8 cellular contexts compared by ENCODE assay signal in the genomic region with DNA sequence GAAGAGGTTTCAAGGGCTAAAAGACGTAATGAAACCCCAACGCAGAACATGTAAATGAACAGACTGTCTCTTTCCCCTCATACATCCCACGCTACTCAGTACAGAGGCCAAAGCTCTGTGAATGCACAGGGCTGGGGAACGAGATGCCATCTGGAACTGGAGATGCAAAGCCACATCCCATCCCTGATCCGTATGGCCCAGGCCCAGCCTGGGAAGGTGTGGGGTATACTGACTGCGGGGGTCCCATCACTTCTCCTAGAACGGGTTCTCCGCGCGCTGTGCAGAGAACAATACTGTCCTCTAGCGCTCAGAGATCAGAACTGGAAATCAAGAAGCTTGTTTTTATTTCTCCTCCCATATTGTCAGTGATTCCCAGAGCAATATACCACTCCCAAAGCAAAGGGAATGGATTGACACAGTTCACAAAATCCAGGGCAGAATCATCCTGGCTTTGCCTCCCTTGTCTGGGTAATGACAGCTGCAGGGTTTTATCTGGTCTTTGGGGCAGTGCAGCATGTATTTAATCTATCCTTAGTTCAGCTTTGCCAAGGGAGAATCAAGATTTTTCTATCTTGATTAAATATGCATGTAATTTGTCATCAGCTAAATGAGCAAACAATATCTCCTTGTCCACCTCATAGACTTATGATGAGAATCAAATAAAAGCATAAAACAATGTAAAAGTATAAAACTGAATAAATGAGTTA. TPM values are rescaled to one million over a fixed set of nuclear protein-coding genes. Genes with fewer than 3 reads are reported as not detected.
A peak's percentile ranks its signal among the peaks of the same experiment; 100 is the strongest.
DNase-seq lines count a peak whose midpoint lies in the region; ATAC-seq and TF ChIP-seq lines count a peak whose summit lies in the region.

No MANE protein-coding gene starts in this region.

- H3K36me3 ChIP-seq in DOHH2 (ENCODE audit: control insufficient read depth, low read length) (no peaks in the 10 kb centered on the region), left lung (no peaks in the 10 kb centered on the region), vagina (no peaks in the 10 kb centered on the region)

- H3K27me3 ChIP-seq in DOHH2 (ENCODE audit: control insufficient read depth, low read length) (no peaks in the 10 kb centered on the region), left lung (no peaks in the 10 kb centered on the region), vagina (no peaks in the 10 kb centered on the region)

- H4K20me1 ChIP-seq in DOHH2 (ENCODE audit: control insufficient read depth, insufficient read depth, low read depth, low read length): no peaks in the 10 kb centered on the region

- peak; percentile 40 for TF ChIP-seq CTCF in DOHH2 (IDR thresholded peaks at IDR 0.05; ENCODE audit: low read depth, low read length, poor library complexity, severe bottlenecking)
- peak in 1 of 2 donors; percentile 72 for TF ChIP-seq CTCF in left lung (IDR thresholded peaks at IDR 0.05)
- peak in 2 of 3 experiments; percentile 66 to 71 for TF ChIP-seq CTCF in vagina (IDR thresholded peaks at IDR 0.05)

- H3K4me1 ChIP-seq in DOHH2 (ENCODE audit: control insufficient read depth, low read length): no peaks in the 10 kb centered on the region
- H3K4me1 ChIP-seq in left lung: no peaks in the 10 kb centered on the region
- peaks cover 6% of the 10 kb centered on the region for H3K4me1 ChIP-seq in vagina

- H3K4me3 ChIP-seq in DOHH2 (ENCODE audit: low read length) (no peak overlapping the region), left lung (no peak overlapping the region), vagina (peak overlapping the region in 1 of 2 donors; percentile 35)

- no peak overlapping the region for H3K4me2 ChIP-seq in DOHH2 (ENCODE audit: low read length)

- intact Hi-C loops in left lung (cut with DNase I) (loop anchor here in 1 of 2 donors (5.0 kb wide), 1 partner anchor 379 kb away; no protein-coding TSS in a partner anchor), vagina (cut with DNase I) (loop anchor here (5.0 kb wide), 1 partner anchor 379 kb away; no protein-coding TSS in a partner anchor)

- no peak for TF ChIP-seq POLR2A in vagina (IDR thresholded peaks at IDR 0.05)

- peak; percentile 82 for ATAC-seq in left lung
- no peak for ATAC-seq in GM19397 (IDR thresholded peaks at IDR 0.05; ENCODE audit: unreplicated experiment)

- DNase-seq in NCI-H1694 (lab: John Stamatoyannopoulos, UW) (peak; percentile 85), cerebellar cortex (ENCODE audit: low spot score) (peak; percentile 76), left lung (no peak), vagina (ENCODE audit: extremely low spot score in 2 of 2) (peak in 1 of 2 donors; percentile 74), COR-L47 (lab: John Stamatoyannopoulos, UW) (no peak)
- DNase-seq in stimulated activated naive CD4-positive, alpha-beta T cell (lab: John Stamatoyannopoulos, UW): no peak

- no peaks in the 10 kb centered on the region for H3K79me2 ChIP-seq in DOHH2 (ENCODE audit: control insufficient read depth, low read length)

- H3K27ac ChIP-seq in DOHH2 (ENCODE audit: low read depth, low read length) (no peak overlapping the region), left lung (no peak overlapping the region), vagina (no peak overlapping the region)

- H3K9me2 ChIP-seq in DOHH2 (replicated peaks; ENCODE audit: control insufficient read depth, low read length): no peaks in the 10 kb centered on the region

- H3F3A ChIP-seq in DOHH2 (ENCODE audit: control insufficient read depth, insufficient read depth): no peaks in the 10 kb centered on the region

- H3K9me3 ChIP-seq in DOHH2 (ENCODE audit: control insufficient read depth, insufficient read depth, low read length) (no peaks in the 10 kb centered on the region), left lung (no peaks in the 10 kb centered on the region), vagina (no peaks in the 10 kb centered on the region)

RNA-seq across cellular contexts. Expression of gene TLR3, which starts 47.3 kb away (rescaled TPM):
- 10 to 100 TPM; 24.6 to 44.2 TPM for total RNA-seq in left lung
- total RNA-seq in vagina: 10.6 TPM

Comparison
In these comparisons a context has a peak if more than half of its experiments do, and no peak if none do; other contexts are left out.
1. DNase-seq: peak in NCI-H1694 (single experiment) and cerebellar cortex (single experiment); none in left lung (0 of 2), COR-L47 (single experiment) and stimulated activated naive CD4-positive, alpha-beta T cell (0 of 6).